Comparison of ENCODE assay signal across 2 cellular contexts in genomic region chr4:141524116-141524515, GRCh38.
TF ChIP-seq lines count a peak whose summit lies in the region.

No MANE protein-coding gene starts in this region.

TF ChIP-seq in SK-N-SH treated with all-trans-retinoic acid at 6 μM for 48 hours, 23 proteins besides CTCF, POLR2A, EP300 and RAD21 (continued from another document):
- TF ChIP-seq TSHZ2 (CRISPR knock-in tag; IDR thresholded peaks at IDR 0.05) (no peak), POU6F1 (CRISPR knock-in tag; IDR thresholded peaks at IDR 0.05; ENCODE audit: borderline replicate concordance, low read depth) (no peak), OSR1 (CRISPR knock-in tag; IDR thresholded peaks at IDR 0.05) (no peak), ZC3H10 (CRISPR knock-in tag; IDR thresholded peaks at IDR 0.05) (no peak), PATZ1 (CRISPR knock-in tag; IDR thresholded peaks at IDR 0.05; ENCODE audit: borderline replicate concordance) (no peak)

TF ChIP-seq in SK-N-SH, 30 proteins besides CTCF, POLR2A, EP300 and RAD21 (continued from another document):
- TF ChIP-seq REST (IDR thresholded peaks at IDR 0.05; ENCODE audit: low read depth, low read length) (no peak), IRF3 (IDR thresholded peaks at IDR 0.05; ENCODE audit: low read depth, low read length) (no peak), SIN3A (IDR thresholded peaks at IDR 0.05; ENCODE audit: borderline replicate concordance, low read depth, low read length) (no peak), TEAD4 (IDR thresholded peaks at IDR 0.05; ENCODE audit: borderline replicate concordance, insufficient read depth) (no peak), GABPA (IDR thresholded peaks at IDR 0.05; ENCODE audit: low read depth) (no peak), USF1 (IDR thresholded peaks at IDR 0.05; ENCODE audit: borderline replicate concordance, low read depth) (no peak), MEF2A (IDR thresholded peaks at IDR 0.05; ENCODE audit: borderline replicate concordance, low read depth) (no peak), JUND (IDR thresholded peaks at IDR 0.05) (no peak), YY1 (IDR thresholded peaks at IDR 0.05; ENCODE audit: low read depth) (no peak)
TF ChIP-seq in SK-N-SH: peak in this region for 0.
